ENCODE assay signal across 8 cellular contexts in the genomic region with DNA sequence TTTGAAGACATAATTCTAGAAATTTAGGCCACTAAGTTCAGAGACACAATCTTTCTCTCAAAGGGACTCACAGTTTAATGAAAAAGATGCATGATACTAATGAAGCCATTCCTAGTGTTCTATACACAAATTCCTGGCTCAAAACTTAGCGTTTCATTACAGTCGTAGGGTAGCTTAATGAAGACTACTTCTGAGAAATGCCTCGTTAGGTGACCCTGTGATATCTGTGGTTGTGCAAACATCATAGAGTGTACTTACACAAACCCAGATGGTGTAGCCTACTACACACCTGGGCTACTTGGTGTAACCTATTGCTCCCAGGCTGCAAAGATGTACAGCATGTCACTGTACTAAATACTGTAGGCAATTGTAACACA. TPM values are rescaled to one million over a fixed set of nuclear protein-coding genes. Genes with fewer than 3 reads are reported as not detected.
A peak's percentile ranks its signal among the peaks of the same experiment; 100 is the strongest.
DNase-seq lines count a peak whose midpoint lies in the region; ATAC-seq and TF ChIP-seq lines count a peak whose summit lies in the region.

No MANE protein-coding gene starts in this region.

- peaks cover 45% of the 10 kb centered on the region for H3K79me2 ChIP-seq in mammary epithelial cell (ENCODE audit: insufficient read depth, low read length)

- WGBS in mammary epithelial cell (ENCODE audit: low coverage, missing lambda C conversion rate): 96% methylated on average over 3 of the region's 3 CpGs
- WGBS in transverse colon (ENCODE audit: low coverage in 1 of 2), 2 donors: 79 to 90% methylated on average over 3 of the region's 3 CpGs

- no peaks in the 10 kb centered on the region for H3K9me3 Mint-ChIP-seq in IgD-negative memory B cell
- H3K9me3 Mint-ChIP-seq in progenitor cell of endocrine pancreas (ENCODE audit: low read depth): no peaks in the 10 kb centered on the region

- DNase-seq in GM12865 (ENCODE audit: low read depth): no peak
- DNase-seq in mammary epithelial cell: no peak
- DNase-seq in progenitor cell of endocrine pancreas (ENCODE audit: low spot score, unreplicated experiment): no peak
- no peak for DNase-seq in NOMO-1 (lab: John Stamatoyannopoulos, UW; ENCODE audit: unreplicated experiment in 2 of 2)
- no peak for DNase-seq in transverse colon

- H3K4me1 ChIP-seq in mammary epithelial cell (ENCODE audit: insufficient read depth, low read length) (no peaks in the 10 kb centered on the region), transverse colon (peaks cover 0 to 28% (median 16%) of the 10 kb centered on the region in 4 donors)

- H3K36me3 ChIP-seq in mammary epithelial cell (ENCODE audit: insufficient read depth, low read length): no peaks in the 10 kb centered on the region
- no peaks in the 10 kb centered on the region for H3K36me3 ChIP-seq in transverse colon

- H3K4me1 Mint-ChIP-seq in IgD-negative memory B cell (peaks cover 15 to 18% (median 17%) of the 10 kb centered on the region in 3 donors), progenitor cell of endocrine pancreas (ENCODE audit: low read depth) (peaks cover 13% of the 10 kb centered on the region)

- CTCF ChIA-PET in mammary epithelial cell (lab: Charles Lee; ENCODE audit: low non-redundant PET): no interaction called here

- H4K20me1 ChIP-seq in mammary epithelial cell (ENCODE audit: insufficient read depth, low read length): no peaks in the 10 kb centered on the region

- H2AFZ ChIP-seq in mammary epithelial cell (ENCODE audit: low read depth, low read length): peak overlapping the region; percentile 79

- no peak overlapping the region for H3K9ac ChIP-seq in mammary epithelial cell (ENCODE audit: insufficient read depth, low read length)

- peak overlapping the region; percentile 35; the same call in 1 of the 2 replicates for H3K4me3 ChIP-seq in GM12865 (ENCODE audit: low read depth, low read length)
- no peak overlapping the region for H3K4me3 ChIP-seq in mammary epithelial cell (replicated peaks in 1 of 3; ENCODE audit: insufficient read depth in 1 of 3, low read depth in 2 of 3, low read length in 3 of 3)
- no peak overlapping the region for H3K4me3 ChIP-seq in transverse colon

- TF ChIP-seq CTCF in GM12865 (IDR thresholded peaks at IDR 0.05; ENCODE audit: insufficient read depth, low read depth, low read length, missing control alignments): no peak
- TF ChIP-seq CTCF in mammary epithelial cell (conservative IDR thresholded peaks at IDR 0.05 in 1 of 2, IDR thresholded peaks at IDR 0.05 in 1 of 2; ENCODE audit: extremely low read depth in 1 of 2, insufficient read depth in 1 of 2, low read depth in 1 of 2, low read length in 2 of 2): no peak
- no peak for TF ChIP-seq CTCF in progenitor cell of endocrine pancreas (IDR thresholded peaks at IDR 0.05; ENCODE audit: unreplicated experiment)
- TF ChIP-seq CTCF in transverse colon (IDR thresholded peaks at IDR 0.05): no peak

- TF ChIP-seq POLR2A in transverse colon (IDR thresholded peaks at IDR 0.05): no peak

- dilution Hi-C loops in mammary epithelial cell (cut with HindIII; ENCODE audit: low sequenced_read_pairs): no loop called here

- intact Hi-C loops in mammary epithelial cell (cut with micrococcal nuclease): no loop called here
- intact Hi-C loops in transverse colon (cut with DNase I; ENCODE audit: low total_unique reads): no loop called here

- ATAC-seq in GM18517 (IDR thresholded peaks at IDR 0.05; ENCODE audit: unreplicated experiment) (no peak), HG02852 (IDR thresholded peaks at IDR 0.05; ENCODE audit: unreplicated experiment) (no peak)

- H3K27me3 ChIP-seq in mammary epithelial cell (ENCODE audit: insufficient read depth, low read length) (peaks cover 2% of the 10 kb centered on the region), transverse colon (no peaks in the 10 kb centered on the region)

- H3K4me3 Mint-ChIP-seq in IgD-negative memory B cell: peak overlapping the region; percentile 77 to 96 (median 93)
- H3K4me3 Mint-ChIP-seq in progenitor cell of endocrine pancreas (ENCODE audit: low read depth): peak overlapping the region; percentile 95

- no peak for TF ChIP-seq EP300 in transverse colon (IDR thresholded peaks at IDR 0.05; ENCODE audit: low read depth)

- H3K27ac ChIP-seq in mammary epithelial cell (ENCODE audit: insufficient read depth, low read depth, low read length) (no peak overlapping the region), transverse colon (peak overlapping the region in 1 of 4 donors; percentile 89)

- H3K9me3 ChIP-seq in mammary epithelial cell (replicated peaks; ENCODE audit: insufficient read depth, low read length): no peaks in the 10 kb centered on the region
- H3K9me3 ChIP-seq in transverse colon: no peaks in the 10 kb centered on the region

- H3K27me3 Mint-ChIP-seq in IgD-negative memory B cell (peaks cover 2% of the 10 kb centered on the region), progenitor cell of endocrine pancreas (peaks cover 3% of the 10 kb centered on the region)

- no peaks in the 10 kb centered on the region for H3K36me3 Mint-ChIP-seq in IgD-negative memory B cell
- no peaks in the 10 kb centered on the region for H3K36me3 Mint-ChIP-seq in progenitor cell of endocrine pancreas (ENCODE audit: insufficient read depth)

- BruUV-seq in mammary epithelial cell (replicated peaks; lab: Mats Ljungman, UMichigan): no TSS peak

- peak overlapping the region; percentile 81 to 98 (median 86) for H3K27ac Mint-ChIP-seq in IgD-negative memory B cell
- H3K27ac Mint-ChIP-seq in progenitor cell of endocrine pancreas: peak overlapping the region; percentile 95

- in situ Hi-C loops in mammary epithelial cell (cut with MboI; ENCODE audit: low sequenced_read_pairs in 2 of 2): no loop called here
- in situ Hi-C loops in transverse colon (cut with MboI; ENCODE audit: low pct_ligation_motif_present in 1 of 4, low pct_unique_long_range_greater_than_20kb in 1 of 4, low sequenced_read_pairs in 3 of 4): no loop called here

- peak overlapping the region; percentile 40 for H3K4me2 ChIP-seq in mammary epithelial cell (ENCODE audit: insufficient read depth, low read depth, low read length)

RNA-seq across cellular contexts. Expression of gene CHCHD3, which starts 0.5 kb away (rescaled TPM):
- polyA plus RNA-seq in IgD-negative memory B cell (62.7 TPM), mammary epithelial cell (58.9 TPM)
- total RNA-seq in mammary epithelial cell (10 to 100 TPM; 51.2 to 63.2 TPM), progenitor cell of endocrine pancreas (66.0 and 67.3 TPM in 2 replicates), transverse colon (10 to 100 TPM; 49.4 to 78.1 (median 52.9) TPM)
- polyA minus RNA-seq in mammary epithelial cell: 20.2 TPM
